Comparison of ENCODE assay signal across 1 cellular context in genomic region chr1:84353665-84354064, GRCh38.
TF ChIP-seq lines count a peak whose summit lies in the region.

No MANE protein-coding gene starts in this region.

TF ChIP-seq in IMR-90, 13 proteins besides CTCF, POLR2A, EP300 and RAD21 (continued from another document):
- TF ChIP-seq ELK1 (IDR thresholded peaks at IDR 0.05; ENCODE audit: borderline replicate concordance, low read depth, low read length) (no peak), NFE2L2 (IDR thresholded peaks at IDR 0.05; ENCODE audit: low read depth, low read length) (no peak), MAFK (IDR thresholded peaks at IDR 0.05; ENCODE audit: low read depth, low read length) (no peak), RCOR1 (IDR thresholded peaks at IDR 0.05; ENCODE audit: insufficient replicate concordance, low read length) (no peak), CHD1 (IDR thresholded peaks at IDR 0.05; ENCODE audit: low read depth, low read length) (no peak), CEBPB (IDR thresholded peaks at IDR 0.05; ENCODE audit: low read depth, low read length) (no peak)
